Comparison of ENCODE assay signal across 8 cellular contexts in the genomic region with DNA sequence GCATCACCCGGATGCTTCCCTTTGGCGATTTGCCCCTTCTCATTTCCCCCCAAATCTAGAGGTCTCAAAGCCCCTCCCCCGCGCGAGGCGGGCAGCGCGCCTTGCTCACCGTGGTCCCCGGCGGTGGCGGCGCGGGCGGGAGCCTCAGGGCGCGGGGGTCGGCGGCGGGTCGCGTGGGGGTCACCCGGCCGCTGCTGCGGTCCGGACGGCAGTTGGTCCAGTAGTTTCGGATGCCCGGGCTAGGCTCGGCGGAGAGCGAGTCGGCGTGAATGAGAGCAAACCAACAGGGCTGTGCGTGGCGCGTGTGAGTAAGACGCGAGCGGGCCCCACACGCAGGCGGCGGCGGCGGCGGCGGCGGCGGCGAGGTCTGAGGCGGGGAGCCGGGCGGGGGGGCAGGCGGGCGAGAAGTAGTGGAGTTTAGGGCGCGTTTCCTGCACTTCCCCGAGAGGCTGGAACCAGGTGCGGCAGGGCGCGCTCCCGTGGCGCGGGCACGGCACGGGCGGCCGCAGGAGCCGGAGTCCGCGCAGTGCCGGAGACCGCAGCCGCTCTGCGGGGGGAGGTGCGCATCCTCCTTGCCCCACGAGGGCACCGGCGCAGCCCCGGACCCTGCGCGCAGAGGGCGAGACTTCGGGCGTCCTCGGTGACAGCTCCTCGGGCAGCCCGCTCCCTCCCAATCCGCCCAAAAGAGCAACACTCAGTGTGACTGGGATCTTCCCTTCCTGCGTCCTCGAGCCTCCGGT. TPM values are rescaled to one million over a fixed set of nuclear protein-coding genes. Genes with fewer than 3 reads are reported as not detected.
DNase-seq lines count a peak whose midpoint lies in the region; ATAC-seq and TF ChIP-seq lines count a peak whose summit lies in the region.

No MANE protein-coding gene starts in this region.

- ATAC-seq in left lung: peak; percentile 49
- ATAC-seq in HG03565 (IDR thresholded peaks at IDR 0.05; ENCODE audit: unreplicated experiment): no peak

- no peak overlapping the region for H3K27ac ChIP-seq in HUES6 (ENCODE audit: low read depth, low read length)
- H3K27ac ChIP-seq in brain microvascular endothelial cell: no peak overlapping the region
- H3K27ac ChIP-seq in left lung: no peak overlapping the region
- H3K27ac ChIP-seq in testis: peak overlapping the region in 1 of 2 donors; percentile 24

- H3K9ac ChIP-seq in HUES6 (ENCODE audit: low read length): peak overlapping the region; percentile 80

- TF ChIP-seq CTCF in brain microvascular endothelial cell (IDR thresholded peaks at IDR 0.05; ENCODE audit: low read depth, low read length, missing control alignments) (no peak), left lung (IDR thresholded peaks at IDR 0.05) (no peak), testis (IDR thresholded peaks at IDR 0.05) (no peak)

- in situ Hi-C loops in brain microvascular endothelial cell (cut with HindIII; ENCODE audit: low pct_ligation_motif_present, low sequenced_read_pairs): no loop called here

- TF ChIP-seq POLR2A in testis (IDR thresholded peaks at IDR 0.05): no peak

- H3K4me1 ChIP-seq in HUES6 (ENCODE audit: control insufficient read depth, insufficient read depth, low read length) (peaks cover 27% of the 10 kb centered on the region), left lung (peaks cover 3 to 22% of the 10 kb centered on the region in 2 donors), testis (peaks cover 7% of the 10 kb centered on the region)

- H3K9me3 ChIP-seq in HUES6 (ENCODE audit: control insufficient read depth, insufficient read depth, low read depth, low read length) (no peaks in the 10 kb centered on the region), left lung (no peaks in the 10 kb centered on the region), testis (no peaks in the 10 kb centered on the region)

- 0 to 1% methylated on average over 13 to 84 of the region's 92 CpGs for WGBS in testis, 2 donors

- peaks cover 10% of the 10 kb centered on the region; the same call in 1 of the 2 replicates for H3K27me3 ChIP-seq in HUES6 (ENCODE audit: control insufficient read depth, insufficient read depth, low read length)
- peaks cover 30% of the 10 kb centered on the region for H3K27me3 ChIP-seq in brain microvascular endothelial cell (replicated peaks)
- H3K27me3 ChIP-seq in left lung: peaks cover 30 to 62% of the 10 kb centered on the region in 2 donors
- no peaks in the 10 kb centered on the region for H3K27me3 ChIP-seq in testis

- DNase-seq in Ammon's horn (ENCODE audit: low spot score) (peak; percentile 49), brain microvascular endothelial cell (no peak), left lung (peak; percentile 30 to 83), testis (peak; percentile 21), cerebellar cortex (ENCODE audit: low spot score) (no peak)
- DNase-seq in effector CD8-positive, alpha-beta T cell (lab: John Stamatoyannopoulos, UW): no peak

- H3K36me3 ChIP-seq in HUES6 (ENCODE audit: control insufficient read depth, insufficient read depth, low read length) (no peaks in the 10 kb centered on the region), brain microvascular endothelial cell (replicated peaks) (no peaks in the 10 kb centered on the region), left lung (no peaks in the 10 kb centered on the region), testis (ENCODE audit: low read depth, missing control alignments) (no peaks in the 10 kb centered on the region)

- intact Hi-C loops in left lung (cut with DNase I) (no loop called here), testis (cut with DNase I; ENCODE audit: low total_unique reads) (no loop called here)

- H3K4me3 ChIP-seq in HUES6 (ENCODE audit: low read depth, low read length) (peak overlapping the region; percentile 88), brain microvascular endothelial cell (ENCODE audit: low read depth, low read length) (peak overlapping the region; percentile 54), left lung (peak overlapping the region; percentile 37 to 43), testis (peak overlapping the region; percentile 49 to 62)

RNA-seq across cellular contexts. Expression of gene HS3ST5, which starts 0.6 kb away (rescaled TPM):
- under 1 TPM in 1 of 2 donors, not detected in 1; 0.06 TPM for total RNA-seq in left lung
- total RNA-seq in testis: under 1 TPM; 0.12 to 0.16 TPM
- polyA plus RNA-seq in testis (ENCODE audit: insufficient read depth, low read depth, low replicate concordance): 0.20 TPM

Comparison
In these comparisons a context has a peak if more than half of its experiments do, and no peak if none do; other contexts are left out.
1. DNase-seq: peak in Ammon's horn (single experiment), left lung (2 of 2) and testis (single experiment); none in brain microvascular endothelial cell (single experiment), effector CD8-positive, alpha-beta T cell (single experiment) and cerebellar cortex (single experiment).
2. Peak in every context shown above with its lines, with median percentiles within 50 percentile points of each other: H3K4me3 ChIP-seq.